ENCODE assay signal across 1 cellular context in the genomic region with DNA sequence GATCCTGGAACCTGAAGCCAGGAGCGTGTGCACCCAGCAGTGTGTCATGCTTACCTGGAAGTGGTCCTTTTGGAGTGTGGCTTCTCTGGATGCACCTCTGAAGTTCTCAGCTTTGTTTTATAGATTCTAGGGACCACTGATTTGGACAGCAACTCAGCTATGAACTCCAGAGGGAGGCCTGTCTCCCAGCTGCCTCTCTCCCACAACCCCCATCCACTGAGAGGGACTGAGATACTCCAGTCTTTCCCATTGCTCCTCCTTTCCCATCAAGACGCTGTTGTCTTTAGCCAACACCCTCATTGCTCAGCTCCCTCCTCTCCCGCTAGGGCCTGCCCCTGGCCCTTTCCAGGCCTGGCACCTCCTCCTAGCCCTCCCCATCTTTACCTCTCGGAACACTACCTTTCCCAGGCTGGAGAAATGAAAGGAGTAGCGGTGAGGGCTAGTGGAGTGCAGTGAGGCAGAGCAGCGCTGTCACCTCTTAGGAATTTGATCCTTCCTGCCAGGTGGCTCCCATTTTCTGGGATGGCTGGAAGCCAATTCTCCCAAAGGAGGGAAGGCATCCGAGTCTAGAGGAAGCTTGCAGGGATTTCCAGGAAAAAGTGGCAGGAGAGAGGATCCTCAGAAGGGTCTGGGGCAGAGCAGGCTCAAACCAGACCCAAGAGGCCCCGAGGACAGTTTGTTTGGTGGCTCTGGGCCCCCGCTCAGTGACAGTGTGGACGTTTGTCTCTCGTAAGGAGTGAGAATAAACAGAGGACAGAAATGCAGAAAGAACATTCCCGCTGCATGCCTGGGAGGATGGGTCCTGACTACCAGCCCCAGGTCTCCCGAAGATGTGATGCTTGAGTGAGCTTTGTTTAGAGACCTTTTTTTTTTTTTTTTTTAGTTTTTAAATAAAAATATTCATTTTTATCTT.
TF ChIP-seq lines count a peak whose summit lies in the region.

Gene LRRN4, minus strand, starts transcription at position 285 of the 913 bp plus-strand sequence. CDS start 1,261 bp downstream, outside the sequence.

TF ChIP-seq in H1, 55 proteins besides CTCF, POLR2A, EP300 and RAD21:
- TF ChIP-seq RFX5 (IDR thresholded peaks at IDR 0.05; ENCODE audit: borderline replicate concordance, low read depth, low read length) (no peak), TAF1 (IDR thresholded peaks at IDR 0.05; ENCODE audit: low read depth, low read length) (no peak), TAF7 (optimal IDR thresholded peaks at IDR 0.05; ENCODE audit: borderline replicate concordance, low read depth, low read length) (no peak), FOSL1 (IDR thresholded peaks at IDR 0.05; ENCODE audit: insufficient read depth, low read depth, low read length) (no peak), ZNF274 (IDR thresholded peaks at IDR 0.05; ENCODE audit: borderline replicate concordance, extremely low read depth, low read length) (no peak), MAFK (IDR thresholded peaks at IDR 0.05; ENCODE audit: low read depth, low read length) (no peak), HDAC6 (IDR thresholded peaks at IDR 0.05; ENCODE audit: low read depth, low read length) (no peak), SUZ12 (IDR thresholded peaks at IDR 0.05; ENCODE audit: low read length) (no peak), YY1 (IDR thresholded peaks at IDR 0.05; ENCODE audit: low read depth, low read length) (no peak), SP2 (IDR thresholded peaks at IDR 0.05; ENCODE audit: low read length) (no peak), JUN (IDR thresholded peaks at IDR 0.05; ENCODE audit: low read depth, low read length) (0 out of 2 replicates have a peak, but pooled peaks have one; percentile 31), EGR1 (IDR thresholded peaks at IDR 0.05; ENCODE audit: borderline replicate concordance, low read depth, low read length) (no peak), SP4 (IDR thresholded peaks at IDR 0.05; ENCODE audit: low read length) (no peak), PHF8 (conservative IDR thresholded peaks at IDR 0.05; ENCODE audit: low read depth, low read length) (no peak), RXRA (IDR thresholded peaks at IDR 0.05; ENCODE audit: insufficient read depth, low read depth, low read length) (no peak), RNF2 (IDR thresholded peaks at IDR 0.05; ENCODE audit: borderline replicate concordance, low read depth, low read length, missing control alignments, poor library complexity, severe bottlenecking) (no peak), CHD2 (IDR thresholded peaks at IDR 0.05; ENCODE audit: low read length) (no peak), TBP (IDR thresholded peaks at IDR 0.05; ENCODE audit: low read depth, low read length) (no peak), GTF2F1 (IDR thresholded peaks at IDR 0.05; ENCODE audit: borderline replicate concordance, low read depth, low read length) (no peak), CTBP2 (IDR thresholded peaks at IDR 0.05; ENCODE audit: borderline replicate concordance, insufficient read depth, insufficient read length, low read length) (peak; percentile 53), CREB1 (IDR thresholded peaks at IDR 0.05) (no peak), KDM4A (IDR thresholded peaks at IDR 0.05; ENCODE audit: low read depth, low read length, severe bottlenecking) (peak; percentile 21), JUND (IDR thresholded peaks at IDR 0.05; ENCODE audit: low read length) (peak; percentile 26; the same call in 1 of the 2 replicates), SAP30 (IDR thresholded peaks at IDR 0.05; ENCODE audit: insufficient read depth, insufficient replicate concordance, low read length) (no peak), HDAC2 (IDR thresholded peaks at IDR 0.05; ENCODE audit: borderline replicate concordance in 1 of 2, low read depth in 2 of 2, low read length in 2 of 2) (no peak), GABPA (IDR thresholded peaks at IDR 0.05; ENCODE audit: borderline replicate concordance, insufficient read depth, low read length) (no peak), KDM5A (IDR thresholded peaks at IDR 0.05; ENCODE audit: low read length) (no peak), ASH2L (IDR thresholded peaks at IDR 0.05; ENCODE audit: low read length) (peak; percentile 34)
- TF ChIP-seq, protein P1, sequence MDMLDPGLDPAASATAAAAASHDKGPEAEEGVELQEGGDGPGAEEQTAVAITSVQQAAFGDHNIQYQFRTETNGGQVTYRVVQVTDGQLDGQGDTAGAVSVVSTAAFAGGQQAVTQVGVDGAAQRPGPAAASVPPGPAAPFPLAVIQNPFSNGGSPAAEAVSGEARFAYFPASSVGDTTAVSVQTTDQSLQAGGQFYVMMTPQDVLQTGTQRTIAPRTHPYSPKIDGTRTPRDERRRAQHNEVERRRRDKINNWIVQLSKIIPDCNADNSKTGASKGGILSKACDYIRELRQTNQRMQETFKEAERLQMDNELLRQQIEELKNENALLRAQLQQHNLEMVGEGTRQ (IDR thresholded peaks at IDR 0.05; ENCODE audit: low read length) = no peak
- TF ChIP-seq, protein P2, sequence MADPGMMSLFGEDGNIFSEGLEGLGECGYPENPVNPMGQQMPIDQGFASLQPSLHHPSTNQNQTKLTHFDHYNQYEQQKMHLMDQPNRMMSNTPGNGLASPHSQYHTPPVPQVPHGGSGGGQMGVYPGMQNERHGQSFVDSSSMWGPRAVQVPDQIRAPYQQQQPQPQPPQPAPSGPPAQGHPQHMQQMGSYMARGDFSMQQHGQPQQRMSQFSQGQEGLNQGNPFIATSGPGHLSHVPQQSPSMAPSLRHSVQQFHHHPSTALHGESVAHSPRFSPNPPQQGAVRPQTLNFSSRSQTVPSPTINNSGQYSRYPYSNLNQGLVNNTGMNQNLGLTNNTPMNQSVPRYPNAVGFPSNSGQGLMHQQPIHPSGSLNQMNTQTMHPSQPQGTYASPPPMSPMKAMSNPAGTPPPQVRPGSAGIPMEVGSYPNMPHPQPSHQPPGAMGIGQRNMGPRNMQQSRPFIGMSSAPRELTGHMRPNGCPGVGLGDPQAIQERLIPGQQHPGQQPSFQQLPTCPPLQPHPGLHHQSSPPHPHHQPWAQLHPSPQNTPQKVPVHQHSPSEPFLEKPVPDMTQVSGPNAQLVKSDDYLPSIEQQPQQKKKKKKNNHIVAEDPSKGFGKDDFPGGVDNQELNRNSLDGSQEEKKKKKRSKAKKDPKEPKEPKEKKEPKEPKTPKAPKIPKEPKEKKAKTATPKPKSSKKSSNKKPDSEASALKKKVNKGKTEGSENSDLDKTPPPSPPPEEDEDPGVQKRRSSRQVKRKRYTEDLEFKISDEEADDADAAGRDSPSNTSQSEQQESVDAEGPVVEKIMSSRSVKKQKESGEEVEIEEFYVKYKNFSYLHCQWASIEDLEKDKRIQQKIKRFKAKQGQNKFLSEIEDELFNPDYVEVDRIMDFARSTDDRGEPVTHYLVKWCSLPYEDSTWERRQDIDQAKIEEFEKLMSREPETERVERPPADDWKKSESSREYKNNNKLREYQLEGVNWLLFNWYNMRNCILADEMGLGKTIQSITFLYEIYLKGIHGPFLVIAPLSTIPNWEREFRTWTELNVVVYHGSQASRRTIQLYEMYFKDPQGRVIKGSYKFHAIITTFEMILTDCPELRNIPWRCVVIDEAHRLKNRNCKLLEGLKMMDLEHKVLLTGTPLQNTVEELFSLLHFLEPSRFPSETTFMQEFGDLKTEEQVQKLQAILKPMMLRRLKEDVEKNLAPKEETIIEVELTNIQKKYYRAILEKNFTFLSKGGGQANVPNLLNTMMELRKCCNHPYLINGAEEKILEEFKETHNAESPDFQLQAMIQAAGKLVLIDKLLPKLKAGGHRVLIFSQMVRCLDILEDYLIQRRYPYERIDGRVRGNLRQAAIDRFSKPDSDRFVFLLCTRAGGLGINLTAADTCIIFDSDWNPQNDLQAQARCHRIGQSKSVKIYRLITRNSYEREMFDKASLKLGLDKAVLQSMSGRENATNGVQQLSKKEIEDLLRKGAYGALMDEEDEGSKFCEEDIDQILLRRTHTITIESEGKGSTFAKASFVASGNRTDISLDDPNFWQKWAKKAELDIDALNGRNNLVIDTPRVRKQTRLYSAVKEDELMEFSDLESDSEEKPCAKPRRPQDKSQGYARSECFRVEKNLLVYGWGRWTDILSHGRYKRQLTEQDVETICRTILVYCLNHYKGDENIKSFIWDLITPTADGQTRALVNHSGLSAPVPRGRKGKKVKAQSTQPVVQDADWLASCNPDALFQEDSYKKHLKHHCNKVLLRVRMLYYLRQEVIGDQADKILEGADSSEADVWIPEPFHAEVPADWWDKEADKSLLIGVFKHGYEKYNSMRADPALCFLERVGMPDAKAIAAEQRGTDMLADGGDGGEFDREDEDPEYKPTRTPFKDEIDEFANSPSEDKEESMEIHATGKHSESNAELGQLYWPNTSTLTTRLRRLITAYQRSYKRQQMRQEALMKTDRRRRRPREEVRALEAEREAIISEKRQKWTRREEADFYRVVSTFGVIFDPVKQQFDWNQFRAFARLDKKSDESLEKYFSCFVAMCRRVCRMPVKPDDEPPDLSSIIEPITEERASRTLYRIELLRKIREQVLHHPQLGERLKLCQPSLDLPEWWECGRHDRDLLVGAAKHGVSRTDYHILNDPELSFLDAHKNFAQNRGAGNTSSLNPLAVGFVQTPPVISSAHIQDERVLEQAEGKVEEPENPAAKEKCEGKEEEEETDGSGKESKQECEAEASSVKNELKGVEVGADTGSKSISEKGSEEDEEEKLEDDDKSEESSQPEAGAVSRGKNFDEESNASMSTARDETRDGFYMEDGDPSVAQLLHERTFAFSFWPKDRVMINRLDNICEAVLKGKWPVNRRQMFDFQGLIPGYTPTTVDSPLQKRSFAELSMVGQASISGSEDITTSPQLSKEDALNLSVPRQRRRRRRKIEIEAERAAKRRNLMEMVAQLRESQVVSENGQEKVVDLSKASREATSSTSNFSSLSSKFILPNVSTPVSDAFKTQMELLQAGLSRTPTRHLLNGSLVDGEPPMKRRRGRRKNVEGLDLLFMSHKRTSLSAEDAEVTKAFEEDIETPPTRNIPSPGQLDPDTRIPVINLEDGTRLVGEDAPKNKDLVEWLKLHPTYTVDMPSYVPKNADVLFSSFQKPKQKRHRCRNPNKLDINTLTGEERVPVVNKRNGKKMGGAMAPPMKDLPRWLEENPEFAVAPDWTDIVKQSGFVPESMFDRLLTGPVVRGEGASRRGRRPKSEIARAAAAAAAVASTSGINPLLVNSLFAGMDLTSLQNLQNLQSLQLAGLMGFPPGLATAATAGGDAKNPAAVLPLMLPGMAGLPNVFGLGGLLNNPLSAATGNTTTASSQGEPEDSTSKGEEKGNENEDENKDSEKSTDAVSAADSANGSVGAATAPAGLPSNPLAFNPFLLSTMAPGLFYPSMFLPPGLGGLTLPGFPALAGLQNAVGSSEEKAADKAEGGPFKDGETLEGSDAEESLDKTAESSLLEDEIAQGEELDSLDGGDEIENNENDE (IDR thresholded peaks at IDR 0.05; ENCODE audit: insufficient replicate concordance, low read length) = no peak
